Comparison of ENCODE assay signal across 21 cellular contexts in genomic region chr2:129255610-129256313, GRCh38.
"Had no signal": no experiment of that assay in that cellular context is flagged by ENCODE, and none has a peak within 500 bp of the region (broad histone marks: within the 10 kb centered on the region; RNA-seq: fewer than 3 reads in every experiment).

No MANE protein-coding gene starts in this region.

- H3K4me3 ChIP-seq: lung, SJCRH30, spleen, tibial nerve had no signal

- DNase-seq: activated CD4-positive, alpha-beta T cell treated with anti-CD3 and anti-CD28 coated beads, Interleukin-2, amount 50 U/mL, for 48 hours; activated CD8-positive, alpha-beta memory T cell treated with anti-CD3 and anti-CD28 coated beads, Interleukin-2, amount 10 ng/mL, durations not matched to agents 7 days and 5 days; activated effector memory CD4-positive, alpha-beta T cell treated with Interleukin-2 at 50 U/mL for 16 hours; activated naive CD4-positive, alpha-beta T cell treated with anti-CD3 and anti-CD28 coated beads, Interleukin-2, amount 50 U/mL, for 16 hours; amniotic stem cell; dermis blood vessel endothelial cell; effector memory CD8-positive, alpha-beta T cell; hypothalamus; islet precursor cell; nephron progenitor cell; occipital lobe; retina; SJCRH30; spleen; stimulated activated CD8-positive, alpha-beta memory T cell treated with anti-CD3 and anti-CD28 coated beads, Interleukin-4, amount 100 ng/mL, for 48 hours; stimulated activated naive CD4-positive, alpha-beta T cell treated with Interleukin-2 at 50 U/mL for 16 hours had no signal

- H3K27ac Mint-ChIP-seq: activated CD8-positive, alpha-beta memory T cell treated with anti-CD3 and anti-CD28 coated beads, Interleukin-2, amount 10 ng/mL, durations not matched to agents 7 days and 5 days; effector memory CD8-positive, alpha-beta T cell; mesothelial cell of epicardium; nephron progenitor cell had no signal

- FAIRE-seq: frontal cortex had no signal

- ATAC-seq: activated CD4-positive, CD25-positive, alpha-beta regulatory T cell treated with anti-CD3 and anti-CD28 coated beads, Interleukin-2, amount 50 U/mL, for 24 hours; activated CD8-positive, alpha-beta memory T cell treated with anti-CD3 and anti-CD28 coated beads, Interleukin-2, amount 10 ng/mL, durations not matched to agents 7 days and 5 days; effector memory CD8-positive, alpha-beta T cell had no signal

- H3K36me3 Mint-ChIP-seq: activated CD8-positive, alpha-beta memory T cell treated with anti-CD3 and anti-CD28 coated beads, Interleukin-2, amount 10 ng/mL, durations not matched to agents 7 days and 5 days had no signal

- H3K9me3 ChIP-seq: SJCRH30 had no signal

- H3K27ac ChIP-seq: SJCRH30, spleen, tibial nerve had no signal

- H3K27me3 ChIP-seq: SJCRH30, spleen, tibial nerve had no signal

- H3K36me3 ChIP-seq: SJCRH30, spleen, tibial nerve had no signal

- H3K4me3 Mint-ChIP-seq: activated CD8-positive, alpha-beta memory T cell treated with anti-CD3 and anti-CD28 coated beads, Interleukin-2, amount 10 ng/mL, durations not matched to agents 7 days and 5 days; effector memory CD8-positive, alpha-beta T cell; mesothelial cell of epicardium; nephron progenitor cell had no signal

- H3K4me1 ChIP-seq: SJCRH30, spleen had no signal

- H3K4me1 Mint-ChIP-seq: activated CD8-positive, alpha-beta memory T cell treated with anti-CD3 and anti-CD28 coated beads, Interleukin-2, amount 10 ng/mL, durations not matched to agents 7 days and 5 days had no signal

- H3K27me3 Mint-ChIP-seq: activated CD8-positive, alpha-beta memory T cell treated with anti-CD3 and anti-CD28 coated beads, Interleukin-2, amount 10 ng/mL, durations not matched to agents 7 days and 5 days; effector memory CD8-positive, alpha-beta T cell had no signal
